Comparison of ENCODE assay signal across 34 cellular contexts in the genomic region with DNA sequence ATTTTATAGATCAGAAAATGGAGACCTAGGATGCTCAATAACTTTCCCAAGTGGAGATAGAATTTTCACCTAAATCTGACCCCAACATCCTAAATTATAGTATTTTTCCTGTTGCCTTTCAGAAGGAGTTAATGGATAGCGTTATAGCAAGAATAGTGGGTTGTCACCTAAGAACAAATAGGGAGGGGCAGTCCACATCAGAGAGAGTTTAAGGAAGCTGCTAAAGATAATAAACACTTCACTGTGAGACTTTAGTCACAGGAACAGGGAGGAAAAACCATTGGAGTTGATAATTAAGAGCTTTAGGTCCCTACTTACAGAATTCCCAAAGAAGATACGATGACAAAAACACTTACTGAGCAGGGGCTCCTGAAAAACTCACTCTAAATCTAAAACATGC.
"Had no signal": no experiment of that assay in that cellular context is flagged by ENCODE, and none has a peak within 500 bp of the region (broad histone marks: within the 10 kb centered on the region; RNA-seq: fewer than 3 reads in every experiment).

No MANE protein-coding gene starts in this region.

- H3K27ac ChIP-seq: adrenal gland, ascending aorta, body of pancreas, brain microvascular endothelial cell, breast epithelium, cardiac muscle cell had no signal

- H3K4me3 ChIP-seq: adrenal gland, ascending aorta, body of pancreas, breast epithelium, cardiac muscle cell had no signal

- H3K36me3 ChIP-seq: adrenal gland, ascending aorta, brain microvascular endothelial cell, breast epithelium, cardiac muscle cell had no signal

- ATAC-seq: activated naive CD4-positive, alpha-beta T cell treated with anti-CD3 and anti-CD28 coated beads, Interleukin-2, amount 50 U/mL, for 72 hours; activated naive CD8-positive, alpha-beta T cell treated with anti-CD3 and anti-CD28 coated beads, Interleukin-2, amount 50 U/mL, for 24 hours; activated T-cell treated with anti-CD3 and anti-CD28 coated beads, Interleukin-2, amount 50 U/mL, for 4 hours; activated T-cell treated with anti-CD3 and anti-CD28 coated beads, Interleukin-2, amount 50 U/mL, for 72 hours; activated T-helper 17 cell treated with anti-CD3 and anti-CD28 coated beads, Interleukin-2, amount 50 U/mL, for 72 hours; body of pancreas had no signal

- H3K4me1 ChIP-seq: adrenal gland, ascending aorta, body of pancreas, breast epithelium had no signal

- H3K27me3 ChIP-seq: adrenal gland, ascending aorta, body of pancreas, brain microvascular endothelial cell, breast epithelium, cardiac muscle cell had no signal

- FAIRE-seq: astrocyte, bronchial epithelial cell had no signal

- H3K9me3 ChIP-seq: adrenal gland, ascending aorta, body of pancreas had no signal

- DNase-seq: activated effector memory CD4-positive, alpha-beta T cell treated with anti-CD3 and anti-CD28 coated beads, Interleukin-2, amount 50 U/mL, for 16 hours; activated effector memory CD4-positive, alpha-beta T cell treated with Interleukin-2 at 50 U/mL for 16 hours; activated gamma-delta T cell; activated gamma-delta T cell treated with Interleukin-2 at 50 U/mL for 16 hours; activated naive CD4-positive, alpha-beta T cell; activated naive CD4-positive, alpha-beta T cell treated with anti-CD3 and anti-CD28 coated beads for 36 hours; activated naive CD4-positive, alpha-beta T cell treated with anti-CD3 and anti-CD28 coated beads, Interleukin-2, amount 10 ng/mL, durations not matched to agents 7 days and 5 days; activated naive CD4-positive, alpha-beta T cell treated with anti-CD3 and anti-CD28 coated beads, Interleukin-2, amount 50 U/mL, for 16 hours; activated naive CD4-positive, alpha-beta T cell treated with Interleukin-2 at 50 U/mL for 16 hours; activated naive CD8-positive, alpha-beta T cell treated with anti-CD3 and anti-CD28 coated beads for 36 hours; activated naive CD8-positive, alpha-beta T cell treated with anti-CD3 and anti-CD28 coated beads, Interleukin-2, amount 10 ng/mL, durations not matched to agents 7 days and 5 days; activated naive CD8-positive, alpha-beta T cell treated with anti-CD3 and anti-CD28 coated beads, Interleukin-2, amount 50 U/mL, for 24 hours; activated T-cell treated with anti-CD3 and anti-CD28 coated beads, Interleukin-2, amount 50 U/mL, for 1 hour; activated T-cell treated with anti-CD3 and anti-CD28 coated beads, Interleukin-2, amount 50 U/mL, for 24 hours; activated T-cell treated with anti-CD3 and anti-CD28 coated beads, Interleukin-2, amount 50 U/mL, for 4 hours; activated T-cell treated with anti-CD3 and anti-CD28 coated beads, Interleukin-2, amount 50 U/mL, for 48 hours; activated T-cell treated with anti-CD3 and anti-CD28 coated beads, Interleukin-2, amount 50 U/mL, for 72 hours; adrenal gland; amniotic stem cell; amygdala; anterior cingulate cortex; aorta; body of pancreas; brain microvascular endothelial cell; caudate nucleus; central memory CD4-positive, alpha-beta T cell; cerebellar nuclear complex had no signal
